ENCODE assay signal across 14 cellular contexts in genomic region chr18:23194150-23194968, GRCh38. TPM values are rescaled to one million over a fixed set of nuclear protein-coding genes. Genes with fewer than 3 reads are reported as not detected.
DNase-seq lines count a peak whose midpoint lies in the region; ATAC-seq and TF ChIP-seq lines count a peak whose summit lies in the region.
"Had no signal": no experiment of that assay in that cellular context is flagged by ENCODE, and none has a peak within 500 bp of the region (broad histone marks: within the 10 kb centered on the region; RNA-seq: fewer than 3 reads in every experiment).

No MANE protein-coding gene starts in this region.

- H3K4me2 ChIP-seq in MM.1S (ENCODE audit: low read depth, low read length) = peak overlapping the region; percentile 83

- WGBS in esophagus muscularis mucosa = 73% methylated on average over 14 of the region's 14 CpGs

- ATAC-seq in GM21526 (IDR thresholded peaks at IDR 0.05; ENCODE audit: low FRiP score, unreplicated experiment) = no peak
- ATAC-seq: naive thymus-derived CD4-positive, alpha-beta T cell; stimulated activated memory B cell treated with anti-CD40 and anti-IgM and Interleukin-4, amounts not matched to agents 10 μg/mL and 1 μg/mL and 100 μg/mL, for 72 hours had no signal

- DNase-seq in A673 (ENCODE audit: low spot score) (peak; percentile 51), MM.1S (peak; percentile 61), esophagus muscularis mucosa (ENCODE audit: extremely low spot score) (no peak), DMS53 (lab: John Stamatoyannopoulos, UW) (no peak), ecto neural progenitor cell (ENCODE audit: low spot score) (no peak)
- no peak for DNase-seq in stimulated activated CD4-positive, alpha-beta T cell treated with anti-CD3 and anti-CD28 coated beads, Interleukin-15, amount 100 ng/mL, for 24 hours
- DNase-seq: activated CD4-positive, alpha-beta T cell treated with anti-CD3 and anti-CD28 coated beads, Interleukin-2, amount 50 U/mL, for 1 hour; activated gamma-delta T cell; cortex of kidney; DMS79; naive thymus-derived CD4-positive, alpha-beta T cell had no signal

- H3K9ac ChIP-seq in MM.1S (ENCODE audit: low read length) (peak overlapping the region; percentile 58), mucosa of rectum (ENCODE audit: low read depth in 1 of 2, low read length in 2 of 2) (no peak overlapping the region)

- H3K9me3 ChIP-seq in A673 (ENCODE audit: low read depth, low read length, poor library complexity, severe bottlenecking) = no peaks in the 10 kb centered on the region
- no peaks in the 10 kb centered on the region for H3K9me3 ChIP-seq in MM.1S (replicated peaks; ENCODE audit: insufficient read depth, low read length)
- H3K9me3 ChIP-seq in esophagus muscularis mucosa = no peaks in the 10 kb centered on the region
- no peaks in the 10 kb centered on the region for H3K9me3 ChIP-seq in mucosa of rectum (ENCODE audit: control insufficient read depth in 2 of 2, low read length in 2 of 2)

- TF ChIP-seq CTCF in A673 (conservative IDR thresholded peaks at IDR 0.05; ENCODE audit: low read depth, low read length) (no peak), MM.1S (IDR thresholded peaks at IDR 0.05; ENCODE audit: low read length) (no peak), esophagus muscularis mucosa (IDR thresholded peaks at IDR 0.05) (no peak)

- POLR2A ChIA-PET in A673 (lab: Charles Lee; ENCODE audit: low non-redundant PET) = no interaction called here

- H3K4me3 ChIP-seq in A673 (ENCODE audit: low read depth, low read length, poor library complexity, severe bottlenecking) (no peak overlapping the region), MM.1S (ENCODE audit: low read length) (peak overlapping the region; percentile 36), esophagus muscularis mucosa (peak overlapping the region in 1 of 4 donors; percentile 4), mucosa of rectum (ENCODE audit: low read length in 2 of 2) (no peak overlapping the region)

- H3K27ac ChIP-seq in A673 (ENCODE audit: low read depth, low read length, poor library complexity, severe bottlenecking) (no peak overlapping the region), MM.1S (ENCODE audit: low read length) (peak overlapping the region; percentile 99), esophagus muscularis mucosa (replicated peaks in 1 of 4) (peak overlapping the region in 3 of 4 donors; percentile 24 to 56 (median 32)), mucosa of rectum (ENCODE audit: low read depth in 2 of 2, low read length in 2 of 2) (peak overlapping the region; percentile 38 to 56)

- no TSS peak for BruUV-seq in A673 (replicated peaks; lab: Mats Ljungman, UMichigan)

- TF ChIP-seq EP300 in esophagus muscularis mucosa (IDR thresholded peaks at IDR 0.05) = no peak

- peaks cover 68% of the 10 kb centered on the region for H3K79me2 ChIP-seq in MM.1S (ENCODE audit: low read length)

- no peaks in the 10 kb centered on the region for H4K20me1 ChIP-seq in MM.1S (ENCODE audit: insufficient read depth, low read length)

- H3K4me1 ChIP-seq in A673 (ENCODE audit: insufficient read depth, low read length, poor library complexity, severe bottlenecking) (peaks cover 39% of the 10 kb centered on the region), MM.1S (ENCODE audit: low read length) (peaks cover 55% of the 10 kb centered on the region), esophagus muscularis mucosa (peaks cover 0 to 22% (median 12%) of the 10 kb centered on the region in 4 donors), mucosa of rectum (ENCODE audit: control insufficient read depth in 2 of 2, insufficient read depth in 2 of 2, low read length in 2 of 2) (peaks cover 4 to 15% of the 10 kb centered on the region in 2 donors)

- H3K36me3 ChIP-seq in A673 (ENCODE audit: insufficient read depth, low read length, poor library complexity, severe bottlenecking) (no peaks in the 10 kb centered on the region), MM.1S (replicated peaks; ENCODE audit: insufficient read depth, low read length) (peaks cover 10% of the 10 kb centered on the region), esophagus muscularis mucosa (peaks cover 0 to 3% (median 0%) of the 10 kb centered on the region in 4 donors), mucosa of rectum (ENCODE audit: control insufficient read depth in 2 of 2, insufficient read depth in 2 of 2, low read length in 2 of 2) (peaks cover 0 to 5% of the 10 kb centered on the region in 2 donors)

- peak overlapping the region; percentile 14; the same call in 1 of the 2 replicates for H2AFZ ChIP-seq in MM.1S (ENCODE audit: low read length)

- peaks cover 50% of the 10 kb centered on the region for H3F3A ChIP-seq in MM.1S (ENCODE audit: insufficient read depth, low read length)

- intact Hi-C loops in A673 (cut with micrococcal nuclease; ENCODE audit: unreplicated experiment) (loop anchor here (5.0 kb wide), 3 partner anchors 37 to 57 kb away; partner anchors contain the start of gene CABLES1), esophagus muscularis mucosa (cut with DNase I) (no loop called here)

- TF ChIP-seq POLR2A in esophagus muscularis mucosa (IDR thresholded peaks at IDR 0.05; ENCODE audit: low read depth) = no peak

- no peaks in the 10 kb centered on the region for H3K9me2 ChIP-seq in MM.1S (replicated peaks; ENCODE audit: insufficient read depth, low read length)

- H3K27me3 ChIP-seq in A673 (replicated peaks; ENCODE audit: insufficient read depth, low read depth, low read length, poor library complexity) (no peaks in the 10 kb centered on the region), MM.1S (replicated peaks; ENCODE audit: insufficient read depth, low read length) (no peaks in the 10 kb centered on the region), esophagus muscularis mucosa (no peaks in the 10 kb centered on the region), mucosa of rectum (ENCODE audit: control insufficient read depth in 2 of 2, insufficient read depth in 2 of 2, low read length in 2 of 2) (no peaks in the 10 kb centered on the region)

- CTCF ChIA-PET in A673 (lab: Charles Lee) = no interaction called here

RNA-seq across cellular contexts. Expression of gene CABLES1, which starts 59.1 kb away (rescaled TPM):
- 7.1 and 7.2 TPM in 2 replicates for total RNA-seq in A673 (2021)
- 1 to 10 TPM; 3.8 to 8.3 (median 6.4) TPM for total RNA-seq in esophagus muscularis mucosa

Comparison
In these comparisons a context has a peak if more than half of its experiments do, and no peak if none do; other contexts are left out.
1. DNase-seq: peak in A673 (single experiment) and MM.1S (single experiment); none in esophagus muscularis mucosa (single experiment), DMS53 (single experiment), stimulated activated CD4-positive, alpha-beta T cell treated with anti-CD3 and anti-CD28 coated beads, Interleukin-15, amount 100 ng/mL, for 24 hours (single experiment) and ecto neural progenitor cell (single experiment).